In genomic region chr1:228830954-228831481, GRCh38 we compare ENCODE assay signal across 8 cellular contexts.
DNase-seq lines count a peak whose midpoint lies in the region; ATAC-seq and TF ChIP-seq lines count a peak whose summit lies in the region.

No MANE protein-coding gene starts in this region.

- ATAC-seq in activated T-cell treated with anti-CD3 and anti-CD28 coated beads, Interleukin-2, amount 50 U/mL, for 72 hours (replicated peaks in 1 of 2), result peak; percentile 55 to 75
- ATAC-seq in HG03064 (IDR thresholded peaks at IDR 0.05; ENCODE audit: low read depth, unreplicated experiment) (peak; percentile 65), GM21360 (IDR thresholded peaks at IDR 0.05; ENCODE audit: unreplicated experiment) (no peak)
- ATAC-seq in stimulated activated naive CD8-positive, alpha-beta T cell treated with anti-CD3 and anti-CD28 coated beads, Interleukin-15, amount 100 ng/mL, for 72 hours, result peak; percentile 79

- H3K9me3 Mint-ChIP-seq in activated T-cell treated with anti-CD3 and anti-CD28 coated beads, Interleukin-2, amount 50 U/mL, for 72 hours, result no peaks in the 10 kb centered on the region
- H3K9me3 Mint-ChIP-seq in stimulated activated naive CD8-positive, alpha-beta T cell treated with anti-CD3 and anti-CD28 coated beads, Interleukin-15, amount 100 ng/mL, for 72 hours, result no peaks in the 10 kb centered on the region

- in situ Hi-C loops in astrocyte of the cerebellum (cut with HindIII; ENCODE audit: low sequenced_read_pairs), result no loop called here

- H3K27ac Mint-ChIP-seq in activated T-cell treated with anti-CD3 and anti-CD28 coated beads, Interleukin-2, amount 50 U/mL, for 72 hours, result no peak overlapping the region
- no peak overlapping the region for H3K27ac Mint-ChIP-seq in stimulated activated naive CD8-positive, alpha-beta T cell treated with anti-CD3 and anti-CD28 coated beads, Interleukin-15, amount 100 ng/mL, for 72 hours

- no peak overlapping the region for H3K4me3 Mint-ChIP-seq in activated T-cell treated with anti-CD3 and anti-CD28 coated beads, Interleukin-2, amount 50 U/mL, for 72 hours
- no peak overlapping the region for H3K4me3 Mint-ChIP-seq in stimulated activated naive CD8-positive, alpha-beta T cell treated with anti-CD3 and anti-CD28 coated beads, Interleukin-15, amount 100 ng/mL, for 72 hours

- no peaks in the 10 kb centered on the region for H3K36me3 Mint-ChIP-seq in activated T-cell treated with anti-CD3 and anti-CD28 coated beads, Interleukin-2, amount 50 U/mL, for 72 hours (ENCODE audit: insufficient read depth in 2 of 2)

- TF ChIP-seq CTCF in astrocyte of the cerebellum (IDR thresholded peaks at IDR 0.05; ENCODE audit: low read depth, low read length, missing control alignments), result no peak

- no peaks in the 10 kb centered on the region for H3K27me3 Mint-ChIP-seq in activated T-cell treated with anti-CD3 and anti-CD28 coated beads, Interleukin-2, amount 50 U/mL, for 72 hours (ENCODE audit: low read depth)
- peaks cover 5% of the 10 kb centered on the region for H3K27me3 Mint-ChIP-seq in stimulated activated naive CD8-positive, alpha-beta T cell treated with anti-CD3 and anti-CD28 coated beads, Interleukin-15, amount 100 ng/mL, for 72 hours

- H3K4me3 ChIP-seq in astrocyte of the cerebellum (ENCODE audit: low read depth, low read length), result no peak overlapping the region

- no peak for DNase-seq in activated T-cell treated with anti-CD3 and anti-CD28 coated beads, Interleukin-2, amount 50 U/mL, for 72 hours
- no peak for DNase-seq in activated T-cell treated with anti-CD3 and anti-CD28 coated beads, Interleukin-2, amount 50 U/mL, for 1 hour
- DNase-seq in astrocyte of the cerebellum (ENCODE audit: low read depth) (peak; percentile 68), NCI-H82 (lab: John Stamatoyannopoulos, UW) (no peak), NCI-H187 (lab: John Stamatoyannopoulos, UW) (no peak)
- DNase-seq in stimulated activated naive CD8-positive, alpha-beta T cell treated with anti-CD3 and anti-CD28 coated beads, Interleukin-15, amount 100 ng/mL, for 72 hours, result peak; percentile 13 to 18

- H3K4me1 Mint-ChIP-seq in activated T-cell treated with anti-CD3 and anti-CD28 coated beads, Interleukin-2, amount 50 U/mL, for 72 hours (ENCODE audit: low read depth), result peaks cover 37% of the 10 kb centered on the region
- H3K4me1 Mint-ChIP-seq in stimulated activated naive CD8-positive, alpha-beta T cell treated with anti-CD3 and anti-CD28 coated beads, Interleukin-15, amount 100 ng/mL, for 72 hours, result peaks cover 39% of the 10 kb centered on the region

Comparison
In these comparisons a context has a peak if more than half of its experiments do, and no peak if none do; other contexts are left out.
1. DNase-seq: peak in astrocyte of the cerebellum (single experiment) and stimulated activated naive CD8-positive, alpha-beta T cell treated with anti-CD3 and anti-CD28 coated beads, Interleukin-15, amount 100 ng/mL, for 72 hours (2 of 2); none in activated T-cell treated with anti-CD3 and anti-CD28 coated beads, Interleukin-2, amount 50 U/mL, for 72 hours (0 of 2), activated T-cell treated with anti-CD3 and anti-CD28 coated beads, Interleukin-2, amount 50 U/mL, for 1 hour (single experiment), NCI-H82 (single experiment) and NCI-H187 (0 of 2).